In the genomic region with DNA sequence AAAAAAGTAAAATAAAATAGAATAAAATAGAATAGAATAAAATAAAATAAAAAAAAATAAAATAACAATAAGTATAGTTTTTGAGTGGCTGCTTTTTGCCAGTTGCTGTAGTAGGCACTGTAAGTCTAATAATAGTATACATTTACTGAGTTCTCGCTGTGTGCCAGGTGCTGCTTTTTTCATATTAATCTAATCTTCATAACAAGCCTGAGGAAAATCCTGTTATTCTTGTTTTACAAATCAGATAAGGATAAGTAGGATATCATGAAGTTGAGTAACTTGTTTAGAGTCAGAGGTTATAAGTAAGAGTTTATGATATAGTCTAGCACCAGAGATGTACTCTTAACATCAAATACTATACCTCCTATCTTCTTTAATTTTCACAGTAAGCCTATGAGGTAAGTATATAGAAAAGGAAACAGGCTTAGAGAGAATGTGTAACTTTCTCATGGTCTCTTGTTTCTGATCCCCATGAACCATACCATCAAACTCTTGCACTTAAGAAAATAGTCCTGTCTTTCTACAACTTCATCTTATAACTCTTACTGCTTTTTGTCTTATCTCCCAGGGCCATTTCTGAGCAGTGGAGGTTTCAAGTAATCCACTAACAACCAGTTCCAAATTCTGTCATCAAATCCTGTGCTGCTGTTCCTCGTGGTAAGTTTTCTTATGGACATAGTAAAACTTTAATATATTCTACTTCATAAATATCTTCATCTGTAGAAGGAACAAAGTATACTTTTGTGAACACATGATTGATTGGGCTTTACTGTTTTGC, we compare ENCODE assay signal across 19 cellular contexts.
"Had no signal": no experiment of that assay in that cellular context is flagged by ENCODE, and none has a peak within 500 bp of the region (broad histone marks: within the 10 kb centered on the region; RNA-seq: fewer than 3 reads in every experiment).

No MANE protein-coding gene starts in this region.

- H3K4me1 Mint-ChIP-seq: neural progenitor cell had no signal

- ATAC-seq: activated CD8-positive, alpha-beta T cell treated with anti-CD3 and anti-CD28 coated beads for 36 hours; activated naive CD8-positive, alpha-beta T cell treated with anti-CD3 and anti-CD28 coated beads, Interleukin-2, amount 50 U/mL, for 24 hours; activated T-cell treated with anti-CD3 and anti-CD28 coated beads, Interleukin-2, amount 50 U/mL, for 72 hours; heart right ventricle; left ventricle myocardium superior; stimulated activated naive B cell treated with anti-CD40 and anti-IgM and Interleukin-4, amounts not matched to agents 10 μg/mL and 1 μg/mL and 100 μg/mL, for 72 hours had no signal

- DNase-seq: activated CD8-positive, alpha-beta memory T cell treated with anti-CD3 and anti-CD28 coated beads, Interleukin-2, amount 50 U/mL, for 4 hours; activated CD8-positive, alpha-beta T cell treated with anti-CD3 and anti-CD28 coated beads for 36 hours; activated naive CD4-positive, alpha-beta T cell; activated naive CD8-positive, alpha-beta T cell treated with anti-CD3 and anti-CD28 coated beads, Interleukin-2, amount 50 U/mL, for 24 hours; activated T-cell treated with anti-CD3 and anti-CD28 coated beads, Interleukin-2, amount 50 U/mL, for 72 hours; colonic mucosa; heart right ventricle; islet precursor cell; left ventricle myocardium superior; mesendoderm; posterior cingulate gyrus; spleen; stimulated activated CD4-positive, alpha-beta T cell treated with anti-CD3 and anti-CD28 coated beads, Interleukin-1b, Interleukin-23, amount 100 ng/mL, for 48 hours; stimulated activated naive B cell treated with anti-CD40 and anti-IgM and Interleukin-4, amounts not matched to agents 10 μg/mL and 1 μg/mL and 100 μg/mL, for 72 hours; SW 1271; T-helper 9 cell; upper lobe of left lung had no signal

- H3K27me3 ChIP-seq: colonic mucosa, heart right ventricle, neural progenitor cell, right atrium auricular region, spleen, upper lobe of left lung had no signal

- H3K4me2 ChIP-seq: neural progenitor cell had no signal

- H3K9me3 Mint-ChIP-seq: activated CD8-positive, alpha-beta T cell treated with anti-CD3 and anti-CD28 coated beads for 36 hours; activated naive CD8-positive, alpha-beta T cell treated with anti-CD3 and anti-CD28 coated beads, Interleukin-2, amount 50 U/mL, for 24 hours; activated T-cell treated with anti-CD3 and anti-CD28 coated beads, Interleukin-2, amount 50 U/mL, for 72 hours; neural progenitor cell; stimulated activated naive B cell treated with anti-CD40 and anti-IgM and Interleukin-4, amounts not matched to agents 10 μg/mL and 1 μg/mL and 100 μg/mL, for 72 hours had no signal

- H3K27ac Mint-ChIP-seq: activated CD8-positive, alpha-beta T cell treated with anti-CD3 and anti-CD28 coated beads for 36 hours; activated naive CD8-positive, alpha-beta T cell treated with anti-CD3 and anti-CD28 coated beads, Interleukin-2, amount 50 U/mL, for 24 hours; neural progenitor cell; stimulated activated naive B cell treated with anti-CD40 and anti-IgM and Interleukin-4, amounts not matched to agents 10 μg/mL and 1 μg/mL and 100 μg/mL, for 72 hours had no signal

- H3K9ac ChIP-seq: neural progenitor cell had no signal

- H3K36me3 ChIP-seq: colonic mucosa, right atrium auricular region, upper lobe of left lung had no signal

- H3K27me3 Mint-ChIP-seq: activated CD8-positive, alpha-beta T cell treated with anti-CD3 and anti-CD28 coated beads for 36 hours; activated naive CD8-positive, alpha-beta T cell treated with anti-CD3 and anti-CD28 coated beads, Interleukin-2, amount 50 U/mL, for 24 hours; stimulated activated naive B cell treated with anti-CD40 and anti-IgM and Interleukin-4, amounts not matched to agents 10 μg/mL and 1 μg/mL and 100 μg/mL, for 72 hours had no signal

- H3K27ac ChIP-seq: colonic mucosa, heart right ventricle, neural progenitor cell, right atrium auricular region, spleen, upper lobe of left lung had no signal

- H3K9me3 ChIP-seq: colonic mucosa, heart right ventricle, right atrium auricular region, spleen, upper lobe of left lung had no signal

- H3K4me1 ChIP-seq: colonic mucosa, neural progenitor cell, right atrium auricular region had no signal

- H3K4me3 Mint-ChIP-seq: activated CD8-positive, alpha-beta T cell treated with anti-CD3 and anti-CD28 coated beads for 36 hours; activated naive CD8-positive, alpha-beta T cell treated with anti-CD3 and anti-CD28 coated beads, Interleukin-2, amount 50 U/mL, for 24 hours; activated T-cell treated with anti-CD3 and anti-CD28 coated beads, Interleukin-2, amount 50 U/mL, for 72 hours; neural progenitor cell; stimulated activated naive B cell treated with anti-CD40 and anti-IgM and Interleukin-4, amounts not matched to agents 10 μg/mL and 1 μg/mL and 100 μg/mL, for 72 hours had no signal

- H2AFZ ChIP-seq: neural progenitor cell had no signal

- H3K4me3 ChIP-seq: colonic mucosa, heart right ventricle, neural progenitor cell, right atrium auricular region, spleen, upper lobe of left lung had no signal
